12 cellular contexts compared by ENCODE assay signal in the genomic region with DNA sequence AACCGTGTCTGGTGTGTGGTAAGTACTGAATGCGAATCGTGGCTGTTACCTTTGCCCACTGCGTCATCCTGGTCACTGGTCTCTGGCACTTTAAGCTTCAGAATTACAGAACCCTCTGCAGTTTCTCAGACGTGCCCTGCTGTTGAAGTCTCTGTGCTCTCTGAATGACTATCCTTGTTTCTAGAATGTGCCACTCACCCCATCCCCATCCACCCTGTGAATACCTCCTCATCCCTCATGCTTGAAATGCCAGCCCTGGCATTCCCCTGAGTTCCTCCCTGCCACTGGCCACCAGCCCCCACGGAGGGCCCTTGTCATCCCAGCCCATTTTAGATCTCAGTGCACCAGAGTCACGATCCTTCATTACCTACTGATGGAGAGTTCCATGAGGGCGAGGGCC. TPM values are rescaled to one million over a fixed set of nuclear protein-coding genes. Genes with fewer than 3 reads are reported as not detected.
DNase-seq lines count a peak whose midpoint lies in the region; ATAC-seq and TF ChIP-seq lines count a peak whose summit lies in the region.
"Had no signal": no experiment of that assay in that cellular context is flagged by ENCODE, and none has a peak within 500 bp of the region (broad histone marks: within the 10 kb centered on the region; RNA-seq: fewer than 3 reads in every experiment).

No MANE protein-coding gene starts in this region.

- H3K9me3 ChIP-seq in Caco-2 (no peaks in the 10 kb centered on the region), right atrium auricular region (no peaks in the 10 kb centered on the region), skeletal muscle satellite cell (replicated peaks; ENCODE audit: low read length) (no peaks in the 10 kb centered on the region)
- H3K9me3 ChIP-seq: ovary had no signal

- peak overlapping the region; percentile 79 for H3K9ac ChIP-seq in skeletal muscle satellite cell (ENCODE audit: low read depth, low read length)

- H3K9me3 Mint-ChIP-seq in Caco-2 (ENCODE audit: unreplicated experiment) = no peaks in the 10 kb centered on the region
- H3K9me3 Mint-ChIP-seq in stimulated activated naive B cell treated with anti-CD40 and anti-IgM and Interleukin-4, amounts not matched to agents 10 μg/mL and 1 μg/mL and 100 μg/mL, for 72 hours = no peaks in the 10 kb centered on the region
- H3K9me3 Mint-ChIP-seq: brain; CD4-positive, CD25-positive, alpha-beta regulatory T cell had no signal

- CTCF ChIA-PET in Caco-2 (lab: Charles Lee) = no interaction called here

- H3K4me1 Mint-ChIP-seq in Caco-2 (ENCODE audit: low read depth, unreplicated experiment) = peaks cover 59% of the 10 kb centered on the region
- peaks cover 35 to 67% of the 10 kb centered on the region in 2 donors for H3K4me1 Mint-ChIP-seq in stimulated activated naive B cell treated with anti-CD40 and anti-IgM and Interleukin-4, amounts not matched to agents 10 μg/mL and 1 μg/mL and 100 μg/mL, for 72 hours

- peak overlapping the region; percentile 71 for H3K4me2 ChIP-seq in skeletal muscle satellite cell (ENCODE audit: low read length)

- H3K36me3 ChIP-seq in Caco-2 (ENCODE audit: control insufficient read depth, insufficient read depth, low read length) (peaks cover 1% of the 10 kb centered on the region), right atrium auricular region (peaks cover 21% of the 10 kb centered on the region), skeletal muscle satellite cell (ENCODE audit: insufficient read depth, low read length) (no peaks in the 10 kb centered on the region)
- H3K36me3 ChIP-seq: ovary had no signal

- intact Hi-C loops in Caco-2 (cut with micrococcal nuclease; ENCODE audit: unreplicated experiment) = no loop called here

- no peaks in the 10 kb centered on the region for H3K27me3 Mint-ChIP-seq in Caco-2 (ENCODE audit: insufficient read depth, unreplicated experiment)
- no peaks in the 10 kb centered on the region for H3K27me3 Mint-ChIP-seq in stimulated activated naive B cell treated with anti-CD40 and anti-IgM and Interleukin-4, amounts not matched to agents 10 μg/mL and 1 μg/mL and 100 μg/mL, for 72 hours
- H3K27me3 Mint-ChIP-seq: CD4-positive, CD25-positive, alpha-beta regulatory T cell had no signal

- H3K4me3 ChIP-seq in Caco-2 (ENCODE audit: low read depth, low read length) (no peak overlapping the region), right atrium auricular region (no peak overlapping the region), skeletal muscle satellite cell (ENCODE audit: low read length) (no peak overlapping the region)
- H3K4me3 ChIP-seq: ovary had no signal

- H3K4me1 ChIP-seq in Caco-2 (peaks cover 65% of the 10 kb centered on the region), right atrium auricular region (peaks cover 0 to 98% of the 10 kb centered on the region in 2 donors), skeletal muscle satellite cell (ENCODE audit: control insufficient read depth, insufficient read depth, low read length) (peaks cover 88% of the 10 kb centered on the region)

- POLR2A ChIA-PET in Caco-2 (lab: Charles Lee) = no interaction called here

- DNase-seq in Caco-2 = no peak
- no peak for DNase-seq in right atrium auricular region (ENCODE audit: low spot score)
- DNase-seq in stimulated activated naive B cell treated with anti-CD40 and anti-IgM and Interleukin-4, amounts not matched to agents 10 μg/mL and 1 μg/mL and 100 μg/mL, for 72 hours = no peak
- DNase-seq in SKM-1 (lab: John Stamatoyannopoulos, UW; ENCODE audit: unreplicated experiment) = no peak
- no peak for DNase-seq in NCI-H146 (lab: John Stamatoyannopoulos, UW)
- DNase-seq: CD4-positive, CD25-positive, alpha-beta regulatory T cell; GOT3 had no signal

- peak overlapping the region; percentile 100 for H3K27ac ChIP-seq in VCaP
- H3K27ac ChIP-seq in right atrium auricular region = peak overlapping the region; percentile 62 to 85
- H3K27ac ChIP-seq: ovary had no signal

- no peak for ATAC-seq in GM19467 (IDR thresholded peaks at IDR 0.05; ENCODE audit: unreplicated experiment)
- ATAC-seq in stimulated activated naive B cell treated with anti-CD40 and anti-IgM and Interleukin-4, amounts not matched to agents 10 μg/mL and 1 μg/mL and 100 μg/mL, for 72 hours (replicated peaks) = no peak

- peak overlapping the region; percentile 93 for H3K27ac Mint-ChIP-seq in Caco-2 (ENCODE audit: unreplicated experiment)
- H3K27ac Mint-ChIP-seq in stimulated activated naive B cell treated with anti-CD40 and anti-IgM and Interleukin-4, amounts not matched to agents 10 μg/mL and 1 μg/mL and 100 μg/mL, for 72 hours = no peak overlapping the region

- BruUV-seq in Caco-2 (replicated peaks; lab: Mats Ljungman, UMichigan) = no TSS peak

- H3K36me3 Mint-ChIP-seq in Caco-2 (ENCODE audit: insufficient read depth, unreplicated experiment) = peaks cover 78% of the 10 kb centered on the region
- peaks cover 57 to 76% of the 10 kb centered on the region in 2 donors for H3K36me3 Mint-ChIP-seq in stimulated activated naive B cell treated with anti-CD40 and anti-IgM and Interleukin-4, amounts not matched to agents 10 μg/mL and 1 μg/mL and 100 μg/mL, for 72 hours
- H3K36me3 Mint-ChIP-seq: brain had no signal

- no peak for TF ChIP-seq CTCF in Caco-2 (IDR thresholded peaks at IDR 0.05; ENCODE audit: insufficient read depth in 1 of 2, low read depth in 1 of 2, low read length in 1 of 2, severe bottlenecking in 1 of 2, unreplicated experiment in 1 of 2)
- no peak for TF ChIP-seq CTCF in VCaP (conservative IDR thresholded peaks at IDR 0.05)
- TF ChIP-seq CTCF in right atrium auricular region (IDR thresholded peaks at IDR 0.05) = no peak

- no peaks in the 10 kb centered on the region for H3K27me3 ChIP-seq in Caco-2 (replicated peaks; ENCODE audit: control insufficient read depth, insufficient read depth, low read length)
- H3K27me3 ChIP-seq in right atrium auricular region = no peaks in the 10 kb centered on the region
- H3K27me3 ChIP-seq in skeletal muscle satellite cell (ENCODE audit: control insufficient read depth, insufficient read depth, low read length) = no peaks in the 10 kb centered on the region
- H3K27me3 ChIP-seq: ovary had no signal

- no peak overlapping the region for H3K4me3 Mint-ChIP-seq in Caco-2 (ENCODE audit: unreplicated experiment)
- no peak overlapping the region for H3K4me3 Mint-ChIP-seq in stimulated activated naive B cell treated with anti-CD40 and anti-IgM and Interleukin-4, amounts not matched to agents 10 μg/mL and 1 μg/mL and 100 μg/mL, for 72 hours
- H3K4me3 Mint-ChIP-seq: CD4-positive, CD25-positive, alpha-beta regulatory T cell had no signal

RNA-seq across cellular contexts. Expression of a gene that starts 21.3 kb away (rescaled TPM):
- total RNA-seq in Caco-2 (2022) = 54.4 and 55.9 TPM in 2 replicates
- 10 to 100 TPM; 57.3 to 58.7 TPM for total RNA-seq in right atrium auricular region
- total RNA-seq in skeletal muscle satellite cell (2012; rRNA removed) = 12.7 and 13.4 TPM in 2 replicates

RNA-seq across cellular contexts. Expression of a gene that starts 57.0 kb away (rescaled TPM):
- total RNA-seq in Caco-2 (2022) (32.7 and 33.6 TPM in 2 replicates), right atrium auricular region (10 to 100 TPM; 18.2 to 25.4 TPM)
- total RNA-seq in skeletal muscle satellite cell (2012; rRNA removed) = 19.3 and 22.5 TPM in 2 replicates

RNA-seq across cellular contexts. Expression of a gene that starts 57.3 kb away (rescaled TPM):
- 101 and 110 TPM in 2 replicates for total RNA-seq in Caco-2 (2022)
- total RNA-seq in right atrium auricular region = 10 to 100 TPM; 35.1 to 38.0 TPM
- total RNA-seq in skeletal muscle satellite cell (2012; rRNA removed) = 40.2 and 49.2 TPM in 2 replicates
